Comparison of ENCODE assay signal across 8 cellular contexts in the genomic region with DNA sequence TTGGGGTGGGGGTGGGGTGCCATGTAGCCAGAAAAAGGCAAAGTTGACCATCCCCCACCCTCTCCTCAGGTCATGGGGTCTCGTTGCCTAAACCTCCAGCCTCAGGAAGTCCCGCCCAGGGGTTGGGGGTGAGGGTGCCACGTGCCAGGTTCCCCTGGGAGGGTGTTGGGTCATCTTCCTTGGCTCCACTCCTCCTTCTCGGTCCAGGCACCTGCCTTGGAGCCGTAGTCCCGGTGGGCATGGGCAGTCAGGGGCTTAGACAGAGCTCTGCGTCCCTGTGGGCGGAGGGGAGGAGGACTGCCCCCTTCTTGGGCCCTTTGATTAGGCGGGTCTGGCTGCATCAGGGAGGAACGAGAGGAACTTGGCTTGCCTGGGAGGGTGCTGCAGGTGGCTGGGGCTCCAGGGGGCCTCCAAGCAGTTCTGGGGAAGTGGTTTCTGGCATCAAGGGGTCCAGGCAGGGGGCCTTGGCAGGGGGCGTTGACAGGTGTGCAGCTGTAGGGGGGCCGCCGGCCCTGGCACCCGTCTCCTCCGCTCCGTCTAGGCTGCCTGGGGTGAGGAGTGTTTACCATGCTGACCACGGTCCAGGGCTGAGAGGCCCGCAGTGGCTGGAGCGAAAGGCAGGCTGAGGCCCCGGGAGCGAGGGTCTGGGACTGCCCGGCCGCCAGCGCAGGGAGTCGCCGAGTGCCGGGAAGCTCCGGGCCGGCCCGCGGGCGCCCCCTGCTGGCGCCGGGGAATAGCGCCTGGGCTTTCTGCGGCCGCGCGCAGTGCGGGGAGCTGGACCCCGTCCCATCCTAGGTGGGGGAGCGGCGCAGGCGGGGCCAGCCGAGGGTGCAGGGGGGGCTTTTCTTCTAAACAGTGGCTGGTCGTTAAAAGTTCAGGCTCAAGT. TPM values are rescaled to one million over a fixed set of nuclear protein-coding genes. Genes with fewer than 3 reads are reported as not detected.
DNase-seq lines count a peak whose midpoint lies in the region; ATAC-seq and TF ChIP-seq lines count a peak whose summit lies in the region.

No MANE protein-coding gene starts in this region.

- peaks cover 31% of the 10 kb centered on the region for H3K4me1 Mint-ChIP-seq in activated naive CD8-positive, alpha-beta T cell treated with anti-CD3 and anti-CD28 coated beads, Interleukin-2, amount 10 ng/mL, durations not matched to agents 7 days and 5 days

- ATAC-seq in GM19455 (IDR thresholded peaks at IDR 0.05; ENCODE audit: unreplicated experiment) = peak; percentile 82
- ATAC-seq in activated naive CD8-positive, alpha-beta T cell treated with anti-CD3 and anti-CD28 coated beads, Interleukin-2, amount 10 ng/mL, durations not matched to agents 7 days and 5 days (ENCODE audit: low read depth) = peak; percentile 80
- peak; percentile 89 for ATAC-seq in Right ventricle myocardium inferior
- ATAC-seq in omental fat pad (ENCODE audit: low FRiP score) = peak; percentile 87
- ATAC-seq in GM18873 (IDR thresholded peaks at IDR 0.05; ENCODE audit: low FRiP score, unreplicated experiment) = no peak

- peaks cover 29% of the 10 kb centered on the region for H3K36me3 Mint-ChIP-seq in activated naive CD8-positive, alpha-beta T cell treated with anti-CD3 and anti-CD28 coated beads, Interleukin-2, amount 10 ng/mL, durations not matched to agents 7 days and 5 days

- no peaks in the 10 kb centered on the region for H3K9me3 ChIP-seq in SJSA1 (replicated peaks)

- H3K4me2 ChIP-seq in KMS-11 = peak overlapping the region; percentile 48

- no peak overlapping the region for H2AFZ ChIP-seq in KMS-11 (ENCODE audit: low read depth)

- H3K4me3 ChIP-seq in KMS-11 (IDR thresholded peaks at IDR 0.05; ENCODE audit: insufficient read depth, low read depth, low read length) (no peak overlapping the region), SJSA1 (peak overlapping the region; percentile 29)

- H3K27me3 Mint-ChIP-seq in activated naive CD8-positive, alpha-beta T cell treated with anti-CD3 and anti-CD28 coated beads, Interleukin-2, amount 10 ng/mL, durations not matched to agents 7 days and 5 days = no peaks in the 10 kb centered on the region

- peaks cover 26% of the 10 kb centered on the region; the same call in 1 of the 2 replicates for H3K79me2 ChIP-seq in KMS-11 (ENCODE audit: insufficient read depth, low read depth)

- intact Hi-C loops in Right ventricle myocardium inferior (cut with DNase I) = loop anchor here (1.0 to 2.0 kb wide), 2 partner anchors 16 to 35 kb away; no protein-coding TSS in a partner anchor

- H3K27ac ChIP-seq in KMS-11 (no peak overlapping the region; the same call in 1 of the 2 replicates), SJSA1 (no peak overlapping the region)

- no peaks in the 10 kb centered on the region for H3K9me3 Mint-ChIP-seq in activated naive CD8-positive, alpha-beta T cell treated with anti-CD3 and anti-CD28 coated beads, Interleukin-2, amount 10 ng/mL, durations not matched to agents 7 days and 5 days

- DNase-seq in COLO668 (lab: John Stamatoyannopoulos, UW; ENCODE audit: unreplicated experiment) (peak; percentile 83), SJSA1 (ENCODE audit: low read depth in 1 of 2, low spot score in 2 of 2) (peak; percentile 62 to 71), Right ventricle myocardium inferior (ENCODE audit: missing footprints) (peak; percentile 89), omental fat pad (ENCODE audit: low spot score) (no peak)
- peak; percentile 90 for DNase-seq in activated naive CD8-positive, alpha-beta T cell treated with anti-CD3 and anti-CD28 coated beads, Interleukin-2, amount 10 ng/mL, durations not matched to agents 7 days and 5 days

- POLR2A ChIA-PET in activated naive CD8-positive, alpha-beta T cell treated with anti-CD3 and anti-CD28 coated beads, Interleukin-2, amount 10 ng/mL, durations not matched to agents 7 days and 5 days (lab: Charles Lee) = interaction anchor here (0.7 to 22.0 kb wide), 5 partner anchors 23 to 125 kb away, joined by 3 to 931 read pairs (median 6); a partner anchor contains a TSS

- TF ChIP-seq CTCF in KMS-11 (conservative IDR thresholded peaks at IDR 0.05; ENCODE audit: low read depth, low read length) = peak; percentile 73
- peak in 2 of 3 donors; percentile 65 to 97 for TF ChIP-seq CTCF in omental fat pad (IDR thresholded peaks at IDR 0.05)

- H4K20me1 ChIP-seq in KMS-11 (ENCODE audit: insufficient read depth) = no peaks in the 10 kb centered on the region

- H3K9ac ChIP-seq in KMS-11 = no peak overlapping the region

- peak overlapping the region; percentile 82 for H3K4me3 Mint-ChIP-seq in activated naive CD8-positive, alpha-beta T cell treated with anti-CD3 and anti-CD28 coated beads, Interleukin-2, amount 10 ng/mL, durations not matched to agents 7 days and 5 days

- H3K36me3 ChIP-seq in KMS-11 (ENCODE audit: insufficient read depth) = no peaks in the 10 kb centered on the region
- peaks cover 79% of the 10 kb centered on the region for H3K36me3 ChIP-seq in SJSA1

- no peaks in the 10 kb centered on the region for H3K27me3 ChIP-seq in KMS-11 (ENCODE audit: insufficient read depth, low read depth)
- no peaks in the 10 kb centered on the region for H3K27me3 ChIP-seq in SJSA1 (replicated peaks)

- H3K4me1 ChIP-seq in KMS-11 (ENCODE audit: low read depth, poor library complexity, severe bottlenecking) (peaks cover 9% of the 10 kb centered on the region), SJSA1 (replicated peaks) (peaks cover 21% of the 10 kb centered on the region)

- peak overlapping the region; percentile 80 for H3K27ac Mint-ChIP-seq in activated naive CD8-positive, alpha-beta T cell treated with anti-CD3 and anti-CD28 coated beads, Interleukin-2, amount 10 ng/mL, durations not matched to agents 7 days and 5 days

RNA-seq across cellular contexts. Expression of a gene that starts 7.9 kb away (rescaled TPM):
- total RNA-seq in SJSA1 (2014; rRNA removed; shearing (Covaris generic)) = 1.3 and 1.7 TPM in 2 replicates
- total RNA-seq in activated naive CD8-positive, alpha-beta T cell treated with anti-CD3 and anti-CD28 coated beads, Interleukin-2, amount 10 ng/mL, durations not matched to agents 7 days and 5 days = 10 to 100 TPM; 45.0 to 46.8 TPM
- total RNA-seq in Right ventricle myocardium inferior = 8.0 TPM
- 10 to 100 TPM in 1 of 4 donors, 1 to 10 TPM in 3; 3.7 to 10.4 (median 6.6) TPM for total RNA-seq in omental fat pad

RNA-seq across cellular contexts. Expression of a gene that starts 18.2 kb away (rescaled TPM):
- 1.6 and 4.0 TPM in 2 replicates for total RNA-seq in SJSA1 (2014; rRNA removed; shearing (Covaris generic))
- total RNA-seq in activated naive CD8-positive, alpha-beta T cell treated with anti-CD3 and anti-CD28 coated beads, Interleukin-2, amount 10 ng/mL, durations not matched to agents 7 days and 5 days = 100 to 1,000 TPM; 144 to 157 TPM
- total RNA-seq in Right ventricle myocardium inferior (47.7 TPM), omental fat pad (10 to 100 TPM in 2 of 4 donors, 1 to 10 TPM in 2; 4.8 to 11.4 (median 9.5) TPM)

RNA-seq across cellular contexts. Expression of a gene that starts 47.0 kb away (rescaled TPM):
- 0.11 TPM in 1 of 2 replicates, not detected in the other for total RNA-seq in SJSA1 (2014; rRNA removed; shearing (Covaris generic))
- total RNA-seq in activated naive CD8-positive, alpha-beta T cell treated with anti-CD3 and anti-CD28 coated beads, Interleukin-2, amount 10 ng/mL, durations not matched to agents 7 days and 5 days = not detected
- total RNA-seq in Right ventricle myocardium inferior (2.3 TPM), omental fat pad (1 to 10 TPM in 3 of 4 donors, under 1 TPM in 1; 0.82 to 8.5 (median 1.6) TPM)
